Comparison of ENCODE assay signal across 1 cellular context in the genomic region with DNA sequence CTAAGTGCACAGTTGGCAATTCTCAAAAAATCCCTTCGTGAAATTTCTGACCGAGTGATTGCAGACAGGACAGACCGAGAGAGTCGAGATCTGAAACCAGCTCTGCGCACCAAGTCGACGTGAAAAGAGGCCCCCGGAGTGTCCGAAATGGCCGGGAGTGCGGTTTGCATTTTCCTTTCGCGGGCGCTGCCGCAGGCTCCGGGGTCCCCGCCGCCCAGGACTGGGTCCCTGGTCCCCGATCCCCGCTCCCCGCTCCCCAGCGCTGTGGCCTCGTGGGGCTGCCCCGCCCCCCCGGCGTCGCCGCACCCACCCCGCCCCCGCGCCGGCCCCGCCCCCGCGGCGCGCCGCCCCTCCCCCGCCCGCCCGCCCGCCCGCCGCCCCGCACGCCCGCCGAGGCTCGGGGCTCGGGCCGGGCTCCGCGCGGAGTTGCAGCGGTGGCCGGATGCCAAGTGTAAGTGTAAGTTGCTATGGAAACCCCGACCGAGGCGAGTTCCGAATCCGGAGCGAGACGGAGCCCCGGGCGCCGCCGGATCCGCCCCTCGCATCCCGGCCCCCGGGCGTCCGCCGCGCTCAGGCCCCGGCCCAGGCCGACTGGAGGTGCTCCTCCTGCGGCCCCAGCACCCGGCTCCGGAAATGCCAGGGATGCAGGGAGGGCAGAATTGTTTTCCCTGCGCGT.
A peak's percentile ranks its signal among the peaks of the same experiment; 100 is the strongest.
TF ChIP-seq lines count a peak whose summit lies in the region.

No MANE protein-coding gene starts in this region.

TF ChIP-seq in HepG2, 621 proteins besides CTCF, POLR2A, EP300 and RAD21 (continues in another document):
- TF ChIP-seq SNAPC5 (CRISPR knock-in tag; IDR thresholded peaks at IDR 0.05; ENCODE audit: borderline replicate concordance) (no peak), ZNF281 (CRISPR knock-in tag; IDR thresholded peaks at IDR 0.05; ENCODE audit: borderline replicate concordance) (peak; percentile 46; the same call in 1 of the 2 replicates), ZNF550 (CRISPR knock-in tag; IDR thresholded peaks at IDR 0.05; ENCODE audit: borderline replicate concordance) (0 out of 2 replicates have a peak, but pooled peaks have one; percentile 38), RFX5 (IDR thresholded peaks at IDR 0.05; ENCODE audit: low read depth, low read length) (no peak), SMARCC2 (IDR thresholded peaks at IDR 0.05) (no peak), RFX3 (CRISPR knock-in tag; IDR thresholded peaks at IDR 0.05) (peak; percentile 55), ZNF567 (CRISPR knock-in tag; IDR thresholded peaks at IDR 0.05; ENCODE audit: borderline replicate concordance) (no peak), ZFP36 (IDR thresholded peaks at IDR 0.05; ENCODE audit: borderline replicate concordance, low read depth, low read length, partially characterized antibody) (no peak), ZHX2 (IDR thresholded peaks at IDR 0.05; ENCODE audit: low read depth) (no peak), ZHX2 (CRISPR knock-in tag; IDR thresholded peaks at IDR 0.05; ENCODE audit: borderline replicate concordance) (no peak), ZNF777 (CRISPR knock-in tag; IDR thresholded peaks at IDR 0.05) (0 out of 2 replicates have a peak, but pooled peaks have one; percentile 37), EED (CRISPR knock-in tag; IDR thresholded peaks at IDR 0.05) (no peak), ARID5B (CRISPR knock-in tag; IDR thresholded peaks at IDR 0.05) (peak; percentile 28; the same call in 1 of the 2 replicates), BRD4 (CRISPR knock-in tag; IDR thresholded peaks at IDR 0.05) (no peak), SNAPC2 (CRISPR knock-in tag; IDR thresholded peaks at IDR 0.05) (no peak), ZNF556 (CRISPR knock-in tag; IDR thresholded peaks at IDR 0.05; ENCODE audit: borderline replicate concordance) (no peak), ZNF614 (CRISPR knock-in tag; IDR thresholded peaks at IDR 0.05; ENCODE audit: borderline replicate concordance) (no peak), CBX5 (CRISPR knock-in tag; IDR thresholded peaks at IDR 0.05; ENCODE audit: borderline replicate concordance) (no peak), AKAP8 (CRISPR knock-in tag; IDR thresholded peaks at IDR 0.05) (peak; percentile 35; the same call in 1 of the 2 replicates), RNF2 (conservative IDR thresholded peaks at IDR 0.05; ENCODE audit: low read depth) (no peak), KLF15 (CRISPR knock-in tag; IDR thresholded peaks at IDR 0.05; ENCODE audit: borderline replicate concordance) (no peak), SIX4 (CRISPR knock-in tag; IDR thresholded peaks at IDR 0.05) (no peak), MXD4 (CRISPR knock-in tag; IDR thresholded peaks at IDR 0.05) (peak; percentile 45; the same call in 1 of the 2 replicates)
- TF ChIP-seq, protein P1, sequence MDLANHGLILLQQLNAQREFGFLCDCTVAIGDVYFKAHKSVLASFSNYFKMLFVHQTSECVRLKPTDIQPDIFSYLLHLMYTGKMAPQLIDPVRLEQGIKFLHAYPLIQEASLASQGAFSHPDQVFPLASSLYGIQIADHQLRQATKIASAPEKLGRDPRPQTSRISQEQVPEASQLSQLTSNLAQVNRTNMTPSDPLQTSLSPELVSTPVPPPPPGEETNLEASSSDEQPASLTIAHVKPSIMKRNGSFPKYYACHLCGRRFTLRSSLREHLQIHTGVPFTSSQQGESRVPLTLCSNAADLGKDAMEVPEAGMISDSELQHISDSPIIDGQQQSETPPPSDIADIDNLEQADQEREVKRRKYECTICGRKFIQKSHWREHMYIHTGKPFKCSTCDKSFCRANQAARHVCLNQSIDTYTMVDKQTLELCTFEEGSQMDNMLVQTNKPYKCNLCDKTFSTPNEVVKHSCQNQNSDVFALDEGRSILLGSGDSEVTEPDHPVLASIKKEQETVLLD (CRISPR knock-in tag; IDR thresholded peaks at IDR 0.05; ENCODE audit: low read depth): 0 out of 2 replicates have a peak, but pooled peaks have one; percentile 32
- TF ChIP-seq, protein P2, sequence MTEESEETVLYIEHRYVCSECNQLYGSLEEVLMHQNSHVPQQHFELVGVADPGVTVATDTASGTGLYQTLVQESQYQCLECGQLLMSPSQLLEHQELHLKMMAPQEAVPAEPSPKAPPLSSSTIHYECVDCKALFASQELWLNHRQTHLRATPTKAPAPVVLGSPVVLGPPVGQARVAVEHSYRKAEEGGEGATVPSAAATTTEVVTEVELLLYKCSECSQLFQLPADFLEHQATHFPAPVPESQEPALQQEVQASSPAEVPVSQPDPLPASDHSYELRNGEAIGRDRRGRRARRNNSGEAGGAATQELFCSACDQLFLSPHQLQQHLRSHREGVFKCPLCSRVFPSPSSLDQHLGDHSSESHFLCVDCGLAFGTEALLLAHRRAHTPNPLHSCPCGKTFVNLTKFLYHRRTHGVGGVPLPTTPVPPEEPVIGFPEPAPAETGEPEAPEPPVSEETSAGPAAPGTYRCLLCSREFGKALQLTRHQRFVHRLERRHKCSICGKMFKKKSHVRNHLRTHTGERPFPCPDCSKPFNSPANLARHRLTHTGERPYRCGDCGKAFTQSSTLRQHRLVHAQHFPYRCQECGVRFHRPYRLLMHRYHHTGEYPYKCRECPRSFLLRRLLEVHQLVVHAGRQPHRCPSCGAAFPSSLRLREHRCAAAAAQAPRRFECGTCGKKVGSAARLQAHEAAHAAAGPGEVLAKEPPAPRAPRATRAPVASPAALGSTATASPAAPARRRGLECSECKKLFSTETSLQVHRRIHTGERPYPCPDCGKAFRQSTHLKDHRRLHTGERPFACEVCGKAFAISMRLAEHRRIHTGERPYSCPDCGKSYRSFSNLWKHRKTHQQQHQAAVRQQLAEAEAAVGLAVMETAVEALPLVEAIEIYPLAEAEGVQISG (CRISPR knock-in tag; IDR thresholded peaks at IDR 0.05): no peak
- TF ChIP-seq, protein P3, sequence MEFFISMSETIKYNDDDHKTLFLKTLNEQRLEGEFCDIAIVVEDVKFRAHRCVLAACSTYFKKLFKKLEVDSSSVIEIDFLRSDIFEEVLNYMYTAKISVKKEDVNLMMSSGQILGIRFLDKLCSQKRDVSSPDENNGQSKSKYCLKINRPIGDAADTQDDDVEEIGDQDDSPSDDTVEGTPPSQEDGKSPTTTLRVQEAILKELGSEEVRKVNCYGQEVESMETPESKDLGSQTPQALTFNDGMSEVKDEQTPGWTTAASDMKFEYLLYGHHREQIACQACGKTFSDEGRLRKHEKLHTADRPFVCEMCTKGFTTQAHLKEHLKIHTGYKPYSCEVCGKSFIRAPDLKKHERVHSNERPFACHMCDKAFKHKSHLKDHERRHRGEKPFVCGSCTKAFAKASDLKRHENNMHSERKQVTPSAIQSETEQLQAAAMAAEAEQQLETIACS (CRISPR knock-in tag; IDR thresholded peaks at IDR 0.05): peak; percentile 23; the same call in 1 of the 2 replicates
- TF ChIP-seq, protein P4, sequence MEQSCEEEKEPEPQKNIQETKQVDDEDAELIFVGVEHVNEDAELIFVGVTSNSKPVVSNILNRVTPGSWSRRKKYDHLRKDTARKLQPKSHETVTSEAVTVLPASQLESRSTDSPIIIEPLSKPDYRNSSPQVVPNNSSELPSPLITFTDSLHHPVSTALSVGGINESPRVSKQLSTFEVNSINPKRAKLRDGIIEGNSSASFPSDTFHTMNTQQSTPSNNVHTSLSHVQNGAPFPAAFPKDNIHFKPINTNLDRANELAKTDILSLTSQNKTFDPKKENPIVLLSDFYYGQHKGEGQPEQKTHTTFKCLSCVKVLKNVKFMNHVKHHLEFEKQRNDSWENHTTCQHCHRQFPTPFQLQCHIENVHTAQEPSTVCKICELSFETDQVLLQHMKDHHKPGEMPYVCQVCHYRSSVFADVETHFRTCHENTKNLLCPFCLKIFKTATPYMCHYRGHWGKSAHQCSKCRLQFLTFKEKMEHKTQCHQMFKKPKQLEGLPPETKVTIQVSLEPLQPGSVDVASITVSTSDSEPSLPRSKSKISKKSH (CRISPR knock-in tag; IDR thresholded peaks at IDR 0.05; ENCODE audit: borderline replicate concordance): no peak
- TF ChIP-seq, protein P5, sequence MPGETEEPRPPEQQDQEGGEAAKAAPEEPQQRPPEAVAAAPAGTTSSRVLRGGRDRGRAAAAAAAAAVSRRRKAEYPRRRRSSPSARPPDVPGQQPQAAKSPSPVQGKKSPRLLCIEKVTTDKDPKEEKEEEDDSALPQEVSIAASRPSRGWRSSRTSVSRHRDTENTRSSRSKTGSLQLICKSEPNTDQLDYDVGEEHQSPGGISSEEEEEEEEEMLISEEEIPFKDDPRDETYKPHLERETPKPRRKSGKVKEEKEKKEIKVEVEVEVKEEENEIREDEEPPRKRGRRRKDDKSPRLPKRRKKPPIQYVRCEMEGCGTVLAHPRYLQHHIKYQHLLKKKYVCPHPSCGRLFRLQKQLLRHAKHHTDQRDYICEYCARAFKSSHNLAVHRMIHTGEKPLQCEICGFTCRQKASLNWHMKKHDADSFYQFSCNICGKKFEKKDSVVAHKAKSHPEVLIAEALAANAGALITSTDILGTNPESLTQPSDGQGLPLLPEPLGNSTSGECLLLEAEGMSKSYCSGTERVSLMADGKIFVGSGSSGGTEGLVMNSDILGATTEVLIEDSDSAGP (CRISPR knock-in tag; IDR thresholded peaks at IDR 0.05; ENCODE audit: borderline replicate concordance): peak; percentile 61; the same call in 1 of the 2 replicates
